In the genomic region with DNA sequence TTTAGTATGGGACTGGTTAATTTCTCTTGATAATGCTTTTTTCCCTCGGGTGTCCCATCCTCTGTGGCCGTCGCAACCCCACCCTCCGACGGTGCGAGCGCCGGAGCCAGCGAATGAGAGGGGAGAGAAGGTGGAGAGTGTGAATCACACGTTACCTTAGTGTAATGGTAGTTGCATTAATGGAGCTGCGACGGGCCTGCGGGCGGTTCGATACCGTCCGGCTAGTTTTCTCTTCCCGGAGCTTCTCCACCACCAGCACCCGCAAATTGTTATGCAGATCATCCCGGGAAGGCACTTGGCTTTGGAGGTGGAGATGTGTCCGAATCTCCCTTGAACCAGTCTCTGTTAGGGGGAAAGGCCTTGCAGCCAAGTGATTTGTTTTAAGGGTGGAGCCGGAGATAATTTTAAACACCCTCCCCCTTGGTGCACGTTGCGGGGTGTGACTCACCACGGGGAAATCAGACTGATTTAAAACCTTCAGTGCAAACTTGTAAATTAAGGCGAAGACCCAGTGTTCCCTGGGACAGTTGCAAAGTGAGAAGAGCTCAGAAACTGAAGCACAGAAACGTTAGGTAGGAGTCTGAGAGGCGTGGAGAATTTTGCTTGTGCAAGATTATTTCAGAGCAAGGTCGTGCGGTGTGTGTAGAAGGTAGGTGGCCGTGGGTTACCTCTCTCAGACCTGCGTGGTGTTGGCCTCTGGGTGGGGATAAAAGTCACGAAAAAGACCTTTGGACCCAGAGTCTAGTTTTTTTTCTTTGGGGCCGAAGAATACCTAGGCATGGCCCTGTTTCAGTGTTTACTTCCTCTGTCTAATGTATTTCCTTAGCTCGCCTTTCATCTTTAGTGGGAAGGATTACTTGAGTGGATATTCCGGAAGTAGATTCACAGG, we compare ENCODE assay signal across 8 cellular contexts. TPM values are rescaled to one million over a fixed set of nuclear protein-coding genes. Genes with fewer than 3 reads are reported as not detected.
DNase-seq lines count a peak whose midpoint lies in the region; ATAC-seq and TF ChIP-seq lines count a peak whose summit lies in the region.

No MANE protein-coding gene starts in this region.

- H3K4me3 Mint-ChIP-seq in activated T-cell treated with anti-CD3 and anti-CD28 coated beads, Interleukin-2, amount 50 U/mL, for 4 hours = peak overlapping the region; percentile 83

- no peaks in the 10 kb centered on the region for H3K36me3 Mint-ChIP-seq in activated T-cell treated with anti-CD3 and anti-CD28 coated beads, Interleukin-2, amount 50 U/mL, for 4 hours (ENCODE audit: insufficient read depth)

- DNase-seq in AG04449 (ENCODE audit: low read depth, low spot score) (no peak), PC-3 (peak; percentile 77), fibroblast of lung (ENCODE audit: low read depth in 2 of 2) (peak; percentile 63 to 78)
- peak; percentile 76 for DNase-seq in activated T-cell treated with anti-CD3 and anti-CD28 coated beads, Interleukin-2, amount 50 U/mL, for 4 hours

- H3K4me2 ChIP-seq in PC-3 (ENCODE audit: low read length) = peak overlapping the region; percentile 97
- H3K4me2 ChIP-seq in fibroblast of lung (ENCODE audit: extremely low read depth, insufficient read depth, low read length) = peak overlapping the region; percentile 88
- H3K4me2 ChIP-seq in neural cell (ENCODE audit: low read length) = peak overlapping the region; percentile 45

- H3K27me3 ChIP-seq in PC-3 (ENCODE audit: low read length) (no peaks in the 10 kb centered on the region), fibroblast of lung (ENCODE audit: control insufficient read depth, insufficient read depth, low read length) (no peaks in the 10 kb centered on the region), neural cell (ENCODE audit: insufficient read depth, low read depth, low read length) (peaks cover 32% of the 10 kb centered on the region), stomach smooth muscle (ENCODE audit: control insufficient read depth in 1 of 2, insufficient read depth in 2 of 2, low read length in 2 of 2) (no peaks in the 10 kb centered on the region)

- H4K20me1 ChIP-seq in PC-3 (ENCODE audit: low read length) = no peaks in the 10 kb centered on the region
- H4K20me1 ChIP-seq in fibroblast of lung (ENCODE audit: control insufficient read depth, extremely low read depth, insufficient read depth, low read length) = no peaks in the 10 kb centered on the region
- H4K20me1 ChIP-seq in neural cell (ENCODE audit: insufficient read depth) = no peaks in the 10 kb centered on the region

- peak; percentile 37 for ATAC-seq in GM18907 (IDR thresholded peaks at IDR 0.05; ENCODE audit: unreplicated experiment)
- ATAC-seq in HG03108 (IDR thresholded peaks at IDR 0.05; ENCODE audit: unreplicated experiment) = peak; percentile 21
- peak; percentile 53 for ATAC-seq in PC-3
- peak; percentile 51 to 55 for ATAC-seq in activated T-cell treated with anti-CD3 and anti-CD28 coated beads, Interleukin-2, amount 50 U/mL, for 4 hours

- TSS peak; percentile 61 for BruUV-seq in PC-3 (replicated peaks; lab: Mats Ljungman, UMichigan)

- peaks cover 57% of the 10 kb centered on the region for H3K4me1 Mint-ChIP-seq in activated T-cell treated with anti-CD3 and anti-CD28 coated beads, Interleukin-2, amount 50 U/mL, for 4 hours (ENCODE audit: low read depth)

- H3K79me2 ChIP-seq in PC-3 (ENCODE audit: low read length) (peaks cover 48% of the 10 kb centered on the region), fibroblast of lung (ENCODE audit: control insufficient read depth, insufficient read depth, low read length) (peaks cover 17% of the 10 kb centered on the region), neural cell (replicated peaks; ENCODE audit: insufficient read depth, low read length) (no peaks in the 10 kb centered on the region)

- H2AFZ ChIP-seq in PC-3 (ENCODE audit: low read length) = peak overlapping the region; percentile 73
- peak overlapping the region; percentile 78 for H2AFZ ChIP-seq in fibroblast of lung (ENCODE audit: low read length)
- no peak overlapping the region for H2AFZ ChIP-seq in neural cell (ENCODE audit: low read depth, low read length)

- H3K9me3 ChIP-seq in PC-3 (ENCODE audit: low read length) = no peaks in the 10 kb centered on the region
- no peaks in the 10 kb centered on the region for H3K9me3 ChIP-seq in fibroblast of lung (ENCODE audit: control insufficient read depth, insufficient read depth, low read depth, low read length)
- H3K9me3 ChIP-seq in neural cell (ENCODE audit: low read length) = no peaks in the 10 kb centered on the region
- H3K9me3 ChIP-seq in stomach smooth muscle (ENCODE audit: control insufficient read depth in 2 of 2, low read length in 2 of 2) = no peaks in the 10 kb centered on the region

- POLR2A ChIA-PET in AG04449 (lab: Yijun Ruan, JAX) (interaction anchor here (0.6 to 2.5 kb wide), 5 partner anchors 11 to 75 kb away, joined by 3 to 27 read pairs (median 3); no protein-coding TSS in a partner anchor), PC-3 (lab: Charles Lee; ENCODE audit: unreplicated experiment) (interaction anchor here (0.6 to 1.6 kb wide), 4 partner anchors 13 to 1111 kb away, joined by 3 to 15 read pairs (median 8); no protein-coding TSS in a partner anchor)

- no peak for TF ChIP-seq CTCF in AG04449 (IDR thresholded peaks at IDR 0.05; ENCODE audit: insufficient read depth, low read length, missing control alignments)
- TF ChIP-seq CTCF in PC-3 (conservative IDR thresholded peaks at IDR 0.05; ENCODE audit: low read depth, low read length) = no peak
- TF ChIP-seq CTCF in fibroblast of lung (conservative IDR thresholded peaks at IDR 0.05 in 1 of 2, IDR thresholded peaks at IDR 0.05 in 1 of 2; ENCODE audit: low read depth in 1 of 2, low read length in 2 of 2) = no peak
- no peak for TF ChIP-seq CTCF in neural cell (IDR thresholded peaks at IDR 0.05; ENCODE audit: poor library complexity, severe bottlenecking)

- no peak for TF ChIP-seq EP300 in neural cell (conservative IDR thresholded peaks at IDR 0.05; ENCODE audit: poor library complexity, severe bottlenecking)

- H3K4me1 ChIP-seq in PC-3 (ENCODE audit: insufficient read depth, low read length) = peaks cover 29% of the 10 kb centered on the region
- peaks cover 5% of the 10 kb centered on the region for H3K4me1 ChIP-seq in fibroblast of lung (ENCODE audit: control insufficient read depth, extremely low read depth, insufficient read depth, low read length)
- peaks cover 3% of the 10 kb centered on the region for H3K4me1 ChIP-seq in stomach smooth muscle (ENCODE audit: control insufficient read depth, insufficient read depth, low read length)

- no peaks in the 10 kb centered on the region for H3K27me3 Mint-ChIP-seq in activated T-cell treated with anti-CD3 and anti-CD28 coated beads, Interleukin-2, amount 50 U/mL, for 4 hours (ENCODE audit: low read depth)

- H3K36me3 ChIP-seq in PC-3 (ENCODE audit: low read depth, low read length) = no peaks in the 10 kb centered on the region
- H3K36me3 ChIP-seq in fibroblast of lung (ENCODE audit: control insufficient read depth, insufficient read depth, low read length) = no peaks in the 10 kb centered on the region
- no peaks in the 10 kb centered on the region for H3K36me3 ChIP-seq in neural cell (ENCODE audit: insufficient read depth, low read length)
- H3K36me3 ChIP-seq in stomach smooth muscle (ENCODE audit: control insufficient read depth in 2 of 2, insufficient read depth in 2 of 2, low read length in 2 of 2) = peaks cover 2% of the 10 kb centered on the region in 2 donors

- H3K9me2 ChIP-seq in PC-3 (replicated peaks; ENCODE audit: low read length) = no peaks in the 10 kb centered on the region
- no peaks in the 10 kb centered on the region for H3K9me2 ChIP-seq in neural cell (ENCODE audit: insufficient read depth, low read length)

- no peak for TF ChIP-seq RAD21 in neural cell (conservative IDR thresholded peaks at IDR 0.05)

- intact Hi-C loops in PC-3 (cut with micrococcal nuclease) = loop anchor here (1.0 to 5.0 kb wide), 3 partner anchors 70 to 156 kb away; no protein-coding TSS in a partner anchor

- no peaks in the 10 kb centered on the region for H3K9me3 Mint-ChIP-seq in activated T-cell treated with anti-CD3 and anti-CD28 coated beads, Interleukin-2, amount 50 U/mL, for 4 hours

- H3F3A ChIP-seq in PC-3 (ENCODE audit: low read length, unreplicated experiment) = no peaks in the 10 kb centered on the region
- peaks cover 5% of the 10 kb centered on the region for H3F3A ChIP-seq in neural cell (ENCODE audit: insufficient read depth, low read length, poor library complexity, severe bottlenecking)

- H3K4me3 ChIP-seq in AG04449 (ENCODE audit: low read depth, low read length) (peak overlapping the region; percentile 83), PC-3 (ENCODE audit: low read length) (peak overlapping the region; percentile 83), fibroblast of lung (replicated peaks in 1 of 4; ENCODE audit: control extremely low read depth in 1 of 4, insufficient read depth in 1 of 4, low read depth in 3 of 4, low read length in 4 of 4) (peak overlapping the region; percentile 66 to 80 (median 79)), neural cell (ENCODE audit: low read length) (peak overlapping the region; percentile 87), stomach smooth muscle (ENCODE audit: low read length in 2 of 2) (peak overlapping the region; percentile 74 to 91)

- H3K9ac ChIP-seq in PC-3 (ENCODE audit: low read length) (peak overlapping the region; percentile 84), fibroblast of lung (ENCODE audit: insufficient read depth, low read length) (peak overlapping the region; percentile 89), neural cell (ENCODE audit: low read length) (no peak overlapping the region), stomach smooth muscle (ENCODE audit: low read length in 2 of 2) (peak overlapping the region; percentile 83 to 86)

- H3K27ac ChIP-seq in PC-3 (ENCODE audit: low read length) (peak overlapping the region; percentile 87), fibroblast of lung (ENCODE audit: insufficient read depth, low read length) (peak overlapping the region; percentile 87), neural cell (ENCODE audit: low read length) (no peak overlapping the region), stomach smooth muscle (ENCODE audit: low read length) (peak overlapping the region; percentile 92)

- CTCF ChIA-PET in AG04449 (lab: Yijun Ruan, JAX) (interaction anchor here (0.9 to 4.8 kb wide), 9 partner anchors 13 to 438 kb away, joined by 3 to 52 read pairs (median 4); no protein-coding TSS in a partner anchor), PC-3 (lab: Charles Lee) (interaction anchor here (0.6 to 1.3 kb wide), 3 partner anchors 70 to 156 kb away, joined by 3 to 4 read pairs (median 3); no protein-coding TSS in a partner anchor)

RNA-seq across cellular contexts. Expression of a gene that starts 1.3 kb away (rescaled TPM):
- total RNA-seq in PC-3 (2014; rRNA removed) (8.1 and 9.4 TPM in 2 replicates), fibroblast of lung (14.1 and 21.1 TPM in 2 replicates)
- 10 to 100 TPM; 20.0 to 35.5 (median 26.5) TPM for total RNA-seq in activated T-cell treated with anti-CD3 and anti-CD28 coated beads, Interleukin-2, amount 50 U/mL, for 4 hours
- polyA plus RNA-seq in fibroblast of lung (15.5 and 17.9 TPM in 2 replicates), neural cell (0.63 and 0.94 TPM in 2 replicates)
- 7.1 and 11.2 TPM in 2 replicates for polyA plus RNA-seq in fibroblast of lung (2012)
- polyA minus RNA-seq in fibroblast of lung (ENCODE audit: low replicate concordance) (48.5 and 64.8 TPM in 2 replicates), neural cell (3.8 and 3.9 TPM in 2 replicates)

RNA-seq across cellular contexts. Expression of a gene that starts 43.9 kb away (rescaled TPM):
- total RNA-seq in PC-3 (2014; rRNA removed) (1.8 and 2.0 TPM in 2 replicates), fibroblast of lung (2.8 and 6.3 TPM in 2 replicates)
- not detected for total RNA-seq in activated T-cell treated with anti-CD3 and anti-CD28 coated beads, Interleukin-2, amount 50 U/mL, for 4 hours
- polyA plus RNA-seq in fibroblast of lung (0.98 and 1.5 TPM in 2 replicates), neural cell (1.5 and 2.0 TPM in 2 replicates)
- polyA plus RNA-seq in fibroblast of lung (2012) = 0.84 and 1.2 TPM in 2 replicates
- polyA minus RNA-seq in fibroblast of lung (ENCODE audit: low replicate concordance) (not detected in 2 replicates), neural cell (1.2 and 3.2 TPM in 2 replicates)

Comparison
In these comparisons a context has a peak if more than half of its experiments do, and no peak if none do; other contexts are left out.
1. H3K4me2 ChIP-seq: peak in every context shown above with its lines; median percentile 97 in PC-3; 88 in fibroblast of lung; 45 in neural cell.